Comparison of ENCODE assay signal across 8 cellular contexts in genomic region chr2:26347286-26347865, GRCh38. TPM values are rescaled to one million over a fixed set of nuclear protein-coding genes. Genes with fewer than 3 reads are reported as not detected.
DNase-seq lines count a peak whose midpoint lies in the region; ATAC-seq, FAIRE-seq and TF ChIP-seq lines count a peak whose summit lies in the region.

No MANE protein-coding gene starts in this region.

- TF ChIP-seq POLR2A in endothelial cell of umbilical vein (IDR thresholded peaks at IDR 0.05; ENCODE audit: low read depth, low read length) (no peak), ovary (IDR thresholded peaks at IDR 0.05) (no peak)

- H4K20me1 ChIP-seq in endothelial cell of umbilical vein (replicated peaks; ENCODE audit: control insufficient read depth, extremely low read depth, insufficient read depth, low read length): no peaks in the 10 kb centered on the region

- no peak for ATAC-seq in Panc1
- no peak for ATAC-seq in GM18502 (IDR thresholded peaks at IDR 0.05; ENCODE audit: poor library complexity, unreplicated experiment)
- no peak for ATAC-seq in left colon
- ATAC-seq in GM19023 (IDR thresholded peaks at IDR 0.05; ENCODE audit: unreplicated experiment): no peak

- POLR2A ChIA-PET in Panc1 (lab: Charles Lee) (interaction anchor here (0.7 kb wide), 1 partner anchor 1256 kb away, joined by 3 read pairs; no protein-coding TSS in a partner anchor), endothelial cell of umbilical vein (lab: Charles Lee) (no interaction called here)

- intact Hi-C loops in Panc1 (cut with micrococcal nuclease; ENCODE audit: unreplicated experiment): no loop called here
- intact Hi-C loops in endothelial cell of umbilical vein (cut with micrococcal nuclease): no loop called here
- intact Hi-C loops in ovary (cut with DNase I): no loop called here
- intact Hi-C loops in left colon (cut with DNase I, micrococcal nuclease): no loop called here

- peaks cover 27% of the 10 kb centered on the region for H3K4me1 ChIP-seq in Panc1 (ENCODE audit: control insufficient read depth, insufficient read depth, low read length)
- peaks cover 20% of the 10 kb centered on the region for H3K4me1 ChIP-seq in endothelial cell of umbilical vein (ENCODE audit: control insufficient read depth, extremely low read depth, insufficient read depth, low read length)
- peaks cover 8% of the 10 kb centered on the region for H3K4me1 ChIP-seq in ovary (ENCODE audit: insufficient read depth)

- H3K9me3 ChIP-seq in Panc1 (ENCODE audit: control insufficient read depth, insufficient read depth, low read depth, low read length) (no peaks in the 10 kb centered on the region), endothelial cell of umbilical vein (replicated peaks; ENCODE audit: control insufficient read depth, insufficient read depth, low read length) (no peaks in the 10 kb centered on the region), ovary (no peaks in the 10 kb centered on the region)

- H2AFZ ChIP-seq in endothelial cell of umbilical vein (ENCODE audit: low read depth, low read length): no peak overlapping the region

- peak; percentile 32 for DNase-seq in ELR (ENCODE audit: low read depth)
- DNase-seq in Panc1 (ENCODE audit: low read depth, low spot score): no peak
- no peak for DNase-seq in endothelial cell of umbilical vein (ENCODE audit: low read depth, low spot score)
- DNase-seq in ovary: no peak
- DNase-seq in left colon: no peak
- DNase-seq in HPDE6-E6E7 (ENCODE audit: extremely low spot score): no peak

- H3K79me2 ChIP-seq in endothelial cell of umbilical vein (ENCODE audit: control insufficient read depth, insufficient read depth, low read length): peaks cover 54% of the 10 kb centered on the region

- H3K9ac ChIP-seq in endothelial cell of umbilical vein (replicated peaks; ENCODE audit: extremely low read depth, insufficient read depth, low read length): peak overlapping the region; percentile 96

- BruUV-seq in Panc1 (replicated peaks; lab: Mats Ljungman, UMichigan) (no TSS peak), endothelial cell of umbilical vein (replicated peaks; lab: Mats Ljungman, UMichigan) (no TSS peak)

- H3K27me3 ChIP-seq in Panc1 (ENCODE audit: control insufficient read depth, insufficient read depth, low read length): no peaks in the 10 kb centered on the region
- no peaks in the 10 kb centered on the region for H3K27me3 ChIP-seq in endothelial cell of umbilical vein (ENCODE audit: control insufficient read depth in 2 of 2, insufficient read depth in 2 of 2, low read length in 2 of 2)
- H3K27me3 ChIP-seq in ovary: no peaks in the 10 kb centered on the region

- CTCF ChIA-PET in Panc1 (lab: Charles Lee) (no interaction called here), endothelial cell of umbilical vein (lab: Charles Lee) (interaction anchor here (0.6 to 0.8 kb wide), 2 partner anchors 19 to 156 kb away, joined by 3 to 4 read pairs; no protein-coding TSS in a partner anchor)

- dilution Hi-C loops in endothelial cell of umbilical vein (cut with MboI; ENCODE audit: extremely low pct_ligation_motif_present, low sequenced_read_pairs): no loop called here

- H3K4me2 ChIP-seq in endothelial cell of umbilical vein (ENCODE audit: insufficient read depth, low read length): peak overlapping the region; percentile 95

- no peak for TF ChIP-seq EP300 in ovary (IDR thresholded peaks at IDR 0.05)

- H3K36me3 ChIP-seq in Panc1 (ENCODE audit: control insufficient read depth, insufficient read depth, low read length): peaks cover 3% of the 10 kb centered on the region; the same call in 1 of the 2 replicates
- no peaks in the 10 kb centered on the region for H3K36me3 ChIP-seq in endothelial cell of umbilical vein (ENCODE audit: control insufficient read depth in 2 of 2, extremely low read depth in 1 of 2, insufficient read depth in 2 of 2, low read length in 2 of 2)
- H3K36me3 ChIP-seq in ovary: no peaks in the 10 kb centered on the region

- H3K9me1 ChIP-seq in endothelial cell of umbilical vein (replicated peaks; ENCODE audit: control insufficient read depth, extremely low read depth, insufficient read depth, low read length): no peaks in the 10 kb centered on the region

- H3K27ac ChIP-seq in Panc1 (ENCODE audit: low read length) (peak overlapping the region; percentile 86), endothelial cell of umbilical vein (ENCODE audit: insufficient read depth, low read depth, low read length) (no peak overlapping the region), ovary (peak overlapping the region in 1 of 2 donors; percentile 86)

- in situ Hi-C loops in Panc1 (cut with HindIII; ENCODE audit: low pct_unique_long_range_greater_than_20kb, low sequenced_read_pairs): no loop called here

- H3K4me3 ChIP-seq in Panc1 (ENCODE audit: low read depth in 2 of 2, low read length in 2 of 2): peak overlapping the region; percentile 83 to 98
- H3K4me3 ChIP-seq in endothelial cell of umbilical vein (replicated peaks in 1 of 3; ENCODE audit: insufficient read depth in 1 of 3, low read depth in 1 of 3, low read length in 3 of 3): peak overlapping the region; percentile 78 to 89 (median 83)
- peak overlapping the region; percentile 85 for H3K4me3 ChIP-seq in ovary

- FAIRE-seq in endothelial cell of umbilical vein (lab: Jason Lieb, UNC): peak; percentile 46

- 17 to 19% (median 19%) methylated on average over 5 of the region's 5 CpGs for WGBS in ovary, 3 donors

- TF ChIP-seq CTCF in Panc1 (IDR thresholded peaks at IDR 0.05) (no peak), endothelial cell of umbilical vein (IDR thresholded peaks at IDR 0.05; ENCODE audit: extremely low read depth in 1 of 2, insufficient read depth in 1 of 2, low read depth in 1 of 2, low read length in 2 of 2) (no peak), ovary (IDR thresholded peaks at IDR 0.05) (no peak)

TF ChIP-seq in endothelial cell of umbilical vein, 7 proteins besides CTCF, POLR2A, EP300 and RAD21:
- TF ChIP-seq JUN (IDR thresholded peaks at IDR 0.05; ENCODE audit: borderline replicate concordance, insufficient read depth, insufficient read length, low read depth) (no peak), POLR2AphosphoS5 (IDR thresholded peaks at IDR 0.05; ENCODE audit: insufficient read depth, low read depth, low read length) (no peak), EZH2 (IDR thresholded peaks at IDR 0.05; ENCODE audit: borderline replicate concordance, low read depth, low read length, severe bottlenecking) (no peak), MYC (IDR thresholded peaks at IDR 0.05; ENCODE audit: low read depth, low read length) (no peak), GATA2 (IDR thresholded peaks at IDR 0.05; ENCODE audit: insufficient read depth, insufficient read length, low read depth, low read length) (no peak), FOS (IDR thresholded peaks at IDR 0.05; ENCODE audit: borderline replicate concordance, insufficient read depth, low read length) (no peak)
- TF ChIP-seq, protein P1, sequence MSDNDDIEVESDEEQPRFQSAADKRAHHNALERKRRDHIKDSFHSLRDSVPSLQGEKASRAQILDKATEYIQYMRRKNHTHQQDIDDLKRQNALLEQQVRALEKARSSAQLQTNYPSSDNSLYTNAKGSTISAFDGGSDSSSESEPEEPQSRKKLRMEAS (IDR thresholded peaks at IDR 0.05; ENCODE audit: insufficient read depth, insufficient read length): no peak

RNA-seq across cellular contexts. Expression of gene ADGRF3, which starts 0.8 kb away (rescaled TPM):
- total RNA-seq in Panc1 (2021; ENCODE audit: unreplicated experiment): not detected
- polyA plus RNA-seq in Panc1 (2012; ENCODE audit: insufficient read length): not detected
- 0.18 and 0.73 TPM in 2 replicates for total RNA-seq in endothelial cell of umbilical vein
- 0.21 and 0.30 TPM in 2 replicates for polyA plus RNA-seq in endothelial cell of umbilical vein
- 0.18 and 0.54 TPM in 2 replicates for polyA plus RNA-seq in endothelial cell of umbilical vein (2011; cell fraction: cytosol; rRNA removed)
- polyA plus RNA-seq in endothelial cell of umbilical vein (2011; cell fraction: nucleus; rRNA removed): 1.6 and 2.8 TPM in 2 replicates
- 0.04 and 0.19 TPM in 2 replicates for polyA plus RNA-seq in endothelial cell of umbilical vein (2012)
- polyA minus RNA-seq in endothelial cell of umbilical vein: 0.28 TPM in 1 of 2 replicates, not detected in the other
- polyA minus RNA-seq in endothelial cell of umbilical vein (2011; cell fraction: cytosol; rRNA and poly(A)+ RNA removed): 0.31 TPM
- polyA minus RNA-seq in endothelial cell of umbilical vein (2011; cell fraction: nucleus; rRNA and poly(A)+ RNA removed): 0.29 and 0.72 TPM in 2 replicates
- total RNA-seq in ovary: under 1 TPM in 2 of 7 donors, not detected in 5; 0.11 to 0.33 TPM
- polyA plus RNA-seq in ovary: under 1 TPM; 0.06 to 0.20 TPM
- under 1 TPM; 0.34 to 0.49 TPM for total RNA-seq in left colon

RNA-seq across cellular contexts. Expression of gene SELENOI, which starts 1.4 kb away (rescaled TPM):
- total RNA-seq in Panc1 (2021; ENCODE audit: unreplicated experiment) (28.5 TPM), endothelial cell of umbilical vein (23.1 and 25.3 TPM in 2 replicates), ovary (10 to 100 TPM in 6 of 7 donors, 1 to 10 TPM in 1; 7.3 to 23.7 (median 16.4) TPM), left colon (10 to 100 TPM; 31.7 to 44.5 TPM)
- 6.9 TPM for polyA plus RNA-seq in Panc1 (2012; ENCODE audit: insufficient read length)
- polyA plus RNA-seq in endothelial cell of umbilical vein (4.8 and 10.8 TPM in 2 replicates), ovary (1 to 10 TPM; 2.5 to 4.3 TPM)
- 3.3 and 3.5 TPM in 2 replicates for polyA plus RNA-seq in endothelial cell of umbilical vein (2011; cell fraction: cytosol; rRNA removed)
- 8.5 and 10.8 TPM in 2 replicates for polyA plus RNA-seq in endothelial cell of umbilical vein (2011; cell fraction: nucleus; rRNA removed)
- polyA plus RNA-seq in endothelial cell of umbilical vein (2012): 8.7 and 13.7 TPM in 2 replicates
- 78.5 and 79.2 TPM in 2 replicates for polyA minus RNA-seq in endothelial cell of umbilical vein
- polyA minus RNA-seq in endothelial cell of umbilical vein (2011; cell fraction: cytosol; rRNA and poly(A)+ RNA removed): 28.4 TPM
- polyA minus RNA-seq in endothelial cell of umbilical vein (2011; cell fraction: nucleus; rRNA and poly(A)+ RNA removed): 23.7 and 25.8 TPM in 2 replicates

RNA-seq across cellular contexts. Expression of gene DRC1, which starts 54.3 kb away (rescaled TPM):
- total RNA-seq in Panc1 (2021; ENCODE audit: unreplicated experiment): 0.18 TPM
- not detected for polyA plus RNA-seq in Panc1 (2012; ENCODE audit: insufficient read length)
- 0.21 and 0.44 TPM in 2 replicates for total RNA-seq in endothelial cell of umbilical vein
- polyA plus RNA-seq in endothelial cell of umbilical vein: not detected in 2 replicates
- polyA plus RNA-seq in endothelial cell of umbilical vein (2011; cell fraction: cytosol; rRNA removed): not detected in 2 replicates
- polyA plus RNA-seq in endothelial cell of umbilical vein (2011; cell fraction: nucleus; rRNA removed): not detected in 2 replicates
- not detected in 2 replicates for polyA plus RNA-seq in endothelial cell of umbilical vein (2012)
- not detected in 2 replicates for polyA minus RNA-seq in endothelial cell of umbilical vein
- polyA minus RNA-seq in endothelial cell of umbilical vein (2011; cell fraction: cytosol; rRNA and poly(A)+ RNA removed): not detected
- polyA minus RNA-seq in endothelial cell of umbilical vein (2011; cell fraction: nucleus; rRNA and poly(A)+ RNA removed): not detected in 2 replicates
- total RNA-seq in ovary: 10 to 100 TPM in 1 of 7 donors, 1 to 10 TPM in 2, under 1 TPM in 2, not detected in 2; 0.52 to 11.8 (median 1.8) TPM
- under 1 TPM in 1 of 2 donors, not detected in 1; 0.05 TPM for polyA plus RNA-seq in ovary
- not detected for total RNA-seq in left colon
